ENCODE assay signal across 1 cellular context in genomic region chr17:42312285-42313130, GRCh38.
TF ChIP-seq lines count a peak whose summit lies in the region.

No MANE protein-coding gene starts in this region.

TF ChIP-seq in GM12878, 131 proteins besides CTCF, POLR2A, EP300 and RAD21 (continued from another document and continues in another):
- TF ChIP-seq PKNOX1 (IDR thresholded peaks at IDR 0.05) (no peak), RCOR1 (conservative IDR thresholded peaks at IDR 0.05; ENCODE audit: low read depth, low read length) (no peak), BACH1 (IDR thresholded peaks at IDR 0.05; ENCODE audit: borderline replicate concordance) (peak; percentile 60; the same call in 1 of the 2 replicates), NBN (IDR thresholded peaks at IDR 0.05) (no peak), MYB (IDR thresholded peaks at IDR 0.05; ENCODE audit: borderline replicate concordance, low read depth, low read length) (no peak), ZNF592 (IDR thresholded peaks at IDR 0.05) (no peak), NFIC (IDR thresholded peaks at IDR 0.05; ENCODE audit: low read depth, low read length) (no peak), POLR2AphosphoS2 (IDR thresholded peaks at IDR 0.05; ENCODE audit: low read depth, low read length) (0 out of 2 replicates have a peak, but pooled peaks have one; percentile 29), E2F8 (IDR thresholded peaks at IDR 0.05; ENCODE audit: low read depth, partially characterized antibody) (no peak), ETV6 (conservative IDR thresholded peaks at IDR 0.05 in 1 of 2, IDR thresholded peaks at IDR 0.05 in 1 of 2; ENCODE audit: borderline replicate concordance in 1 of 2, low read depth in 1 of 2) (no peak), FOS (IDR thresholded peaks at IDR 0.05; ENCODE audit: borderline replicate concordance, extremely low read depth, insufficient read length) (no peak), IKZF1 (conservative IDR thresholded peaks at IDR 0.05) (0 out of 2 replicates have a peak, but pooled peaks have one; percentile 20), CEBPB (IDR thresholded peaks at IDR 0.05; ENCODE audit: borderline replicate concordance in 1 of 2, low read depth in 2 of 2, low read length in 2 of 2) (no peak), USF1 (IDR thresholded peaks at IDR 0.05; ENCODE audit: borderline replicate concordance, extremely low read length, insufficient read depth, low read depth, low read length) (no peak), JUND (IDR thresholded peaks at IDR 0.05; ENCODE audit: low read depth, low read length) (no peak), CHD2 (IDR thresholded peaks at IDR 0.05; ENCODE audit: borderline replicate concordance, low read depth, low read length) (peak; percentile 35; the same call in 1 of the 2 replicates), CBFB (IDR thresholded peaks at IDR 0.05; ENCODE audit: low read depth) (no peak), ZNF622 (IDR thresholded peaks at IDR 0.05) (no peak), BRCA1 (IDR thresholded peaks at IDR 0.05; ENCODE audit: low read depth, low read length) (no peak), TCF12 (IDR thresholded peaks at IDR 0.05; ENCODE audit: low read depth, low read length) (peak; percentile 80), RAD51 (IDR thresholded peaks at IDR 0.05) (no peak), TARDBP (IDR thresholded peaks at IDR 0.05; ENCODE audit: borderline replicate concordance) (no peak), ATF7 (IDR thresholded peaks at IDR 0.05; ENCODE audit: low read depth) (no peak), ZBTB11 (CRISPR knock-in tag; IDR thresholded peaks at IDR 0.05) (no peak; the same call in 1 of the 2 replicates), PRDM15 (CRISPR knock-in tag; IDR thresholded peaks at IDR 0.05) (no peak), MTA2 (IDR thresholded peaks at IDR 0.05; ENCODE audit: low read depth) (no peak), PAX5 (IDR thresholded peaks at IDR 0.05; ENCODE audit: borderline replicate concordance, low read depth, low read length) (peak; percentile 59; the same call in 1 of the 2 replicates)
- TF ChIP-seq, protein P1, sequence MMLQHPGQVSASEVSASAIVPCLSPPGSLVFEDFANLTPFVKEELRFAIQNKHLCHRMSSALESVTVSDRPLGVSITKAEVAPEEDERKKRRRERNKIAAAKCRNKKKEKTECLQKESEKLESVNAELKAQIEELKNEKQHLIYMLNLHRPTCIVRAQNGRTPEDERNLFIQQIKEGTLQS (IDR thresholded peaks at IDR 0.05; ENCODE audit: borderline replicate concordance, extremely low read depth, low read depth, low read length): no peak
- TF ChIP-seq, protein P2, sequence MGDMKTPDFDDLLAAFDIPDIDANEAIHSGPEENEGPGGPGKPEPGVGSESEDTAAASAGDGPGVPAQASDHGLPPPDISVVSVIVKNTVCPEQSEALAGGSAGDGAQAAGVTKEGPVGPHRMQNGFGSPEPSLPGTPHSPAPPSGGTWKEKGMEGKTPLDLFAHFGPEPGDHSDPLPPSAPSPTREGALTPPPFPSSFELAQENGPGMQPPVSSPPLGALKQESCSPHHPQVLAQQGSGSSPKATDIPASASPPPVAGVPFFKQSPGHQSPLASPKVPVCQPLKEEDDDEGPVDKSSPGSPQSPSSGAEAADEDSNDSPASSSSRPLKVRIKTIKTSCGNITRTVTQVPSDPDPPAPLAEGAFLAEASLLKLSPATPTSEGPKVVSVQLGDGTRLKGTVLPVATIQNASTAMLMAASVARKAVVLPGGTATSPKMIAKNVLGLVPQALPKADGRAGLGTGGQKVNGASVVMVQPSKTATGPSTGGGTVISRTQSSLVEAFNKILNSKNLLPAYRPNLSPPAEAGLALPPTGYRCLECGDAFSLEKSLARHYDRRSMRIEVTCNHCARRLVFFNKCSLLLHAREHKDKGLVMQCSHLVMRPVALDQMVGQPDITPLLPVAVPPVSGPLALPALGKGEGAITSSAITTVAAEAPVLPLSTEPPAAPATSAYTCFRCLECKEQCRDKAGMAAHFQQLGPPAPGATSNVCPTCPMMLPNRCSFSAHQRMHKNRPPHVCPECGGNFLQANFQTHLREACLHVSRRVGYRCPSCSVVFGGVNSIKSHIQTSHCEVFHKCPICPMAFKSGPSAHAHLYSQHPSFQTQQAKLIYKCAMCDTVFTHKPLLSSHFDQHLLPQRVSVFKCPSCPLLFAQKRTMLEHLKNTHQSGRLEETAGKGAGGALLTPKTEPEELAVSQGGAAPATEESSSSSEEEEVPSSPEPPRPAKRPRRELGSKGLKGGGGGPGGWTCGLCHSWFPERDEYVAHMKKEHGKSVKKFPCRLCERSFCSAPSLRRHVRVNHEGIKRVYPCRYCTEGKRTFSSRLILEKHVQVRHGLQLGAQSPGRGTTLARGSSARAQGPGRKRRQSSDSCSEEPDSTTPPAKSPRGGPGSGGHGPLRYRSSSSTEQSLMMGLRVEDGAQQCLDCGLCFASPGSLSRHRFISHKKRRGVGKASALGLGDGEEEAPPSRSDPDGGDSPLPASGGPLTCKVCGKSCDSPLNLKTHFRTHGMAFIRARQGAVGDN (IDR thresholded peaks at IDR 0.05): peak; percentile 61
